In the genomic region with DNA sequence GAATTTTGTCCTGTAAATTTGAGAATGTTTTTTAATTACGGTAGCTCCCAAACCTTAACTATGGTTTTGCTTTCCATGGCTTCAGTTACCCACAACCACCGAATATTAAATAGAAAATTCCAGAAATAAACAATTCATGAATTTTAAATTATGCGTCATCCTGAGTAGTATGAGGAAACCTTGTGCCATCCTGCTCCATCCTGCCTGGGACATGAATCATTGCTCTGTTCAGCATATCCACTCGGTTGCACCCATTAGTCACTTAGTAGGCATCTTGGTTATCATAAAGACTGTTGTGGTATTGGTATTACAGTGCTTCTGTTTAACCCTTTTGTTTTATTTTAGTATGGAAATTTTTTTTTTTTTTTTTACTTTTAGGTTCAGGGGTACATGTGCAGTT, we compare ENCODE assay signal across 12 cellular contexts. TPM values are rescaled to one million over a fixed set of nuclear protein-coding genes. Genes with fewer than 3 reads are reported as not detected.
DNase-seq lines count a peak whose midpoint lies in the region; ATAC-seq and TF ChIP-seq lines count a peak whose summit lies in the region.
"Had no signal": no experiment of that assay in that cellular context is flagged by ENCODE, and none has a peak within 500 bp of the region (broad histone marks: within the 10 kb centered on the region; RNA-seq: fewer than 3 reads in every experiment).

No MANE protein-coding gene starts in this region.

- no peak for TF ChIP-seq RAD21 in SK-N-SH (IDR thresholded peaks at IDR 0.05; ENCODE audit: low read length)

- H3K4me2 ChIP-seq in SK-N-SH: 0 out of 2 replicates have a peak overlapping the region, but pooled peaks have one; percentile 5
- H3K4me2 ChIP-seq: BLaER1 treated with 17β-estradiol and CSF1 and Interleukin-3, amounts not matched to agents 10 nM and 100 nM had no signal

- DNase-seq in activated T-cell treated with anti-CD3 and anti-CD28 coated beads, Interleukin-2, amount 50 U/mL, for 24 hours: no peak
- DNase-seq in activated T-cell treated with anti-CD3 and anti-CD28 coated beads, Interleukin-2, amount 50 U/mL, for 1 hour: no peak
- DNase-seq in SK-N-SH (no peak), fibroblast of peridontal ligament (ENCODE audit: extremely low read depth) (peak; percentile 95), coronary artery (ENCODE audit: low spot score) (no peak)
- no peak for DNase-seq in stimulated activated naive CD8-positive, alpha-beta T cell treated with anti-CD3 and anti-CD28 coated beads, Interleukin-15, Interleukin-2, amounts not matched to agents 100 U/mL and 50 U/mL, for 24 hours
- DNase-seq in effector CD8-positive, alpha-beta T cell (lab: John Stamatoyannopoulos, UW): no peak
- DNase-seq: gastrocnemius medialis, MM.1S had no signal

- peaks cover 4 to 8% of the 10 kb centered on the region in 2 experiments for H3K36me3 ChIP-seq in SK-N-SH (replicated peaks in 1 of 2; ENCODE audit: control insufficient read depth in 1 of 2, insufficient read depth in 2 of 2, low read length in 1 of 2)
- H3K36me3 ChIP-seq: gastrocnemius medialis had no signal

- ATAC-seq in stimulated activated naive CD8-positive, alpha-beta T cell treated with anti-CD3 and anti-CD28 coated beads, Interleukin-15, Interleukin-2, amounts not matched to agents 100 U/mL and 50 U/mL, for 24 hours: peak; percentile 79
- ATAC-seq in HG02884 (IDR thresholded peaks at IDR 0.05; ENCODE audit: unreplicated experiment): no peak
- ATAC-seq: gastrocnemius medialis, Right ventricle myocardium inferior had no signal

- H3K4me1 ChIP-seq in SK-N-SH (ENCODE audit: control insufficient read depth in 1 of 2, insufficient read depth in 2 of 2, low read depth in 1 of 2, low read length in 1 of 2): peaks cover 0 to 14% of the 10 kb centered on the region in 2 experiments; a peak in 2 of 4 replicates

- CTCF ChIA-PET in SK-N-SH (lab: Yijun Ruan, JAX): interaction anchor here (0.6 to 1.5 kb wide), 3 partner anchors 35 to 710 kb away, joined by 3 to 8 read pairs (median 5); no protein-coding TSS in a partner anchor

- peak overlapping the region; percentile 85 for H3K27ac Mint-ChIP-seq in activated T-cell treated with anti-CD3 and anti-CD28 coated beads, Interleukin-2, amount 50 U/mL, for 24 hours

- H3K4me3 ChIP-seq in SK-N-SH (ENCODE audit: low read depth in 2 of 2, low read length in 1 of 2) (no peak overlapping the region), coronary artery (no peak overlapping the region)
- H3K4me3 ChIP-seq: BLaER1 treated with 17β-estradiol and CSF1 and Interleukin-3, amounts not matched to agents 10 nM and 100 nM; gastrocnemius medialis had no signal

- H3K36me3 Mint-ChIP-seq in activated T-cell treated with anti-CD3 and anti-CD28 coated beads, Interleukin-2, amount 50 U/mL, for 24 hours (ENCODE audit: low read depth): peaks cover 88% of the 10 kb centered on the region

- H3K9me2 ChIP-seq in SK-N-SH: no peaks in the 10 kb centered on the region

- peak overlapping the region in 1 of 2 experiments; percentile 66; a peak in 2 of 4 replicates for H3K27ac ChIP-seq in SK-N-SH (ENCODE audit: low read depth in 2 of 2, low read length in 1 of 2)
- H3K27ac ChIP-seq in coronary artery: no peak overlapping the region
- H3K27ac ChIP-seq: BLaER1 treated with 17β-estradiol and CSF1 and Interleukin-3, amounts not matched to agents 10 nM and 100 nM; gastrocnemius medialis had no signal

- TF ChIP-seq EP300 in SK-N-SH (IDR thresholded peaks at IDR 0.05; ENCODE audit: borderline replicate concordance in 1 of 2, low read depth in 1 of 2, low read length in 1 of 2): peak in 1 of 2 experiments; percentile 83; a peak in 2 of 4 replicates

- no peaks in the 10 kb centered on the region for H3K9me3 Mint-ChIP-seq in activated T-cell treated with anti-CD3 and anti-CD28 coated beads, Interleukin-2, amount 50 U/mL, for 24 hours

- POLR2A ChIA-PET in SK-N-SH (lab: Yijun Ruan, JAX): no interaction called here

- WGBS in SK-N-SH (ENCODE audit: low lambda C conversion rate): 43% methylated on average over 4 of the region's 4 CpGs

- H3K4me1 Mint-ChIP-seq in activated T-cell treated with anti-CD3 and anti-CD28 coated beads, Interleukin-2, amount 50 U/mL, for 24 hours (ENCODE audit: low read depth): peaks cover 80% of the 10 kb centered on the region

- H3K27me3 ChIP-seq in SK-N-SH (ENCODE audit: insufficient read depth): no peaks in the 10 kb centered on the region
- H3K27me3 ChIP-seq: BLaER1 treated with 17β-estradiol and CSF1 and Interleukin-3, amounts not matched to agents 10 nM and 100 nM; gastrocnemius medialis had no signal

- 0 out of 2 replicates have a peak overlapping the region, but pooled peaks have one; percentile 10 for H3K9ac ChIP-seq in SK-N-SH
- H3K9ac ChIP-seq: BLaER1 treated with 17β-estradiol and CSF1 and Interleukin-3, amounts not matched to agents 10 nM and 100 nM had no signal

- no peaks in the 10 kb centered on the region for H3K9me3 ChIP-seq in SK-N-SH
- H3K9me3 ChIP-seq: gastrocnemius medialis had no signal

- no peak for TF ChIP-seq CTCF in SK-N-SH (IDR thresholded peaks at IDR 0.05)
- no peak for TF ChIP-seq CTCF in coronary artery (IDR thresholded peaks at IDR 0.05)

- peaks cover 18% of the 10 kb centered on the region; the same call in 1 of the 2 replicates for H3K79me2 ChIP-seq in SK-N-SH (ENCODE audit: insufficient read depth)

- no peaks in the 10 kb centered on the region for H3K27me3 Mint-ChIP-seq in activated T-cell treated with anti-CD3 and anti-CD28 coated beads, Interleukin-2, amount 50 U/mL, for 24 hours

- no peak overlapping the region for H2AFZ ChIP-seq in SK-N-SH (ENCODE audit: low read depth)

- H4K20me1 ChIP-seq in SK-N-SH (ENCODE audit: insufficient read depth): no peaks in the 10 kb centered on the region

- no peak overlapping the region for H3K4me3 Mint-ChIP-seq in activated T-cell treated with anti-CD3 and anti-CD28 coated beads, Interleukin-2, amount 50 U/mL, for 24 hours

- H3F3A ChIP-seq in SK-N-SH (replicated peaks; ENCODE audit: insufficient read depth): peaks cover 17% of the 10 kb centered on the region

TF ChIP-seq in SK-N-SH, 30 proteins besides CTCF, POLR2A, EP300 and RAD21:
- TF ChIP-seq JUND (IDR thresholded peaks at IDR 0.05) (peak; percentile 85), FOXM1 (IDR thresholded peaks at IDR 0.05; ENCODE audit: low read depth) (no peak), NFIC (IDR thresholded peaks at IDR 0.05; ENCODE audit: borderline replicate concordance) (peak; percentile 58; the same call in 1 of the 2 replicates), POLR2AphosphoS5 (IDR thresholded peaks at IDR 0.05; ENCODE audit: low read depth, low read length) (peak; percentile 69; the same call in 1 of the 2 replicates), YY1 (IDR thresholded peaks at IDR 0.05; ENCODE audit: low read depth) (no peak), TCF12 (IDR thresholded peaks at IDR 0.05) (peak; percentile 88), TEAD4 (IDR thresholded peaks at IDR 0.05; ENCODE audit: borderline replicate concordance, insufficient read depth) (peak; percentile 62; the same call in 1 of the 2 replicates), RCOR1 (IDR thresholded peaks at IDR 0.05; ENCODE audit: low read length) (no peak), FOXJ3 (CRISPR knock-in tag; IDR thresholded peaks at IDR 0.05) (no peak), FOSL2 (IDR thresholded peaks at IDR 0.05; ENCODE audit: borderline replicate concordance, low read depth) (peak; percentile 95), EZH2phosphoT487 (IDR thresholded peaks at IDR 0.05; ENCODE audit: borderline replicate concordance, low read depth) (no peak), RXRA (IDR thresholded peaks at IDR 0.05; ENCODE audit: borderline replicate concordance, low read depth) (peak; percentile 21; the same call in 1 of the 2 replicates), SIN3A (IDR thresholded peaks at IDR 0.05; ENCODE audit: borderline replicate concordance, low read depth, low read length) (no peak)
- TF ChIP-seq, protein P1, sequence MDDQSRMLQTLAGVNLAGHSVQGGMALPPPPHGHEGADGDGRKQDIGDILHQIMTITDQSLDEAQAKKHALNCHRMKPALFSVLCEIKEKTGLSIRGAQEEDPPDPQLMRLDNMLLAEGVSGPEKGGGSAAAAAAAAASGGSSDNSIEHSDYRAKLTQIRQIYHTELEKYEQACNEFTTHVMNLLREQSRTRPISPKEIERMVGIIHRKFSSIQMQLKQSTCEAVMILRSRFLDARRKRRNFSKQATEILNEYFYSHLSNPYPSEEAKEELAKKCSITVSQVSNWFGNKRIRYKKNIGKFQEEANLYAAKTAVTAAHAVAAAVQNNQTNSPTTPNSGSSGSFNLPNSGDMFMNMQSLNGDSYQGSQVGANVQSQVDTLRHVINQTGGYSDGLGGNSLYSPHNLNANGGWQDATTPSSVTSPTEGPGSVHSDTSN (IDR thresholded peaks at IDR 0.05): peak; percentile 81
- TF ChIP-seq, protein P2, sequence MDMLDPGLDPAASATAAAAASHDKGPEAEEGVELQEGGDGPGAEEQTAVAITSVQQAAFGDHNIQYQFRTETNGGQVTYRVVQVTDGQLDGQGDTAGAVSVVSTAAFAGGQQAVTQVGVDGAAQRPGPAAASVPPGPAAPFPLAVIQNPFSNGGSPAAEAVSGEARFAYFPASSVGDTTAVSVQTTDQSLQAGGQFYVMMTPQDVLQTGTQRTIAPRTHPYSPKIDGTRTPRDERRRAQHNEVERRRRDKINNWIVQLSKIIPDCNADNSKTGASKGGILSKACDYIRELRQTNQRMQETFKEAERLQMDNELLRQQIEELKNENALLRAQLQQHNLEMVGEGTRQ (IDR thresholded peaks at IDR 0.05; ENCODE audit: borderline replicate concordance, low read depth, low read length): no peak

RNA-seq across cellular contexts. Expression of a gene that starts 39.7 kb away (rescaled TPM):
- polyA plus RNA-seq in SK-N-SH (2012; rRNA removed): 0.07 and 0.13 TPM in 2 replicates
- polyA plus RNA-seq in SK-N-SH (2012; cell fraction: cytosol; rRNA removed): 0.06 and 0.08 TPM in 2 replicates
- polyA plus RNA-seq in SK-N-SH (2012; cell fraction: nucleus; rRNA removed): 0.10 and 0.16 TPM in 2 replicates

RNA-seq across cellular contexts. Expression of a gene that starts 53.7 kb away (rescaled TPM):
- 0.08 and 0.11 TPM in 2 replicates for polyA plus RNA-seq in SK-N-SH (2012; rRNA removed)
- 0.04 TPM in 2 replicates for polyA plus RNA-seq in SK-N-SH (2012; cell fraction: cytosol; rRNA removed)
- 0.10 and 0.21 TPM in 2 replicates for polyA plus RNA-seq in SK-N-SH (2012; cell fraction: nucleus; rRNA removed)
